ENCODE assay signal across 1 cellular context in the genomic region with DNA sequence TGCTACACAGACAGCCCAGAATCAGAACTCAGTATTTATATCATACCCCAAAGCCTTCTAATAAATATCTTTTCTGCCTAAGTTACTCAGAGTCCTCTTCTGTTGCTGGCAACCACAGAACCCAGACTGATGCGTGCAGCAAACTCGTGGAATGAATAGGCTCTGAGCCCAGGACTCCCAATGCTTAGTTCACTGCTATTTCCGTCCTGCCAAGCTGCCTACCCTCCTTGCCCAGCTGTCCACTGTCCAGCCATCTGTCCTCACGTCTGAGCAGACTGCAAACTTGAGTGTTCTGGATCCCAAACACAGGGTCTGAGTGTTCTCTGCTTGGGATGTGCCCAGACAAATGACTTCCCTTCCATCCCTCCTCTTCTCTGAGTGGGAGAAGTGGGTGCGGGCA.
TF ChIP-seq lines count a peak whose summit lies in the region.

No MANE protein-coding gene starts in this region.

TF ChIP-seq in GM23338, 12 proteins besides CTCF, POLR2A, EP300 and RAD21:
- TF ChIP-seq, protein P1, sequence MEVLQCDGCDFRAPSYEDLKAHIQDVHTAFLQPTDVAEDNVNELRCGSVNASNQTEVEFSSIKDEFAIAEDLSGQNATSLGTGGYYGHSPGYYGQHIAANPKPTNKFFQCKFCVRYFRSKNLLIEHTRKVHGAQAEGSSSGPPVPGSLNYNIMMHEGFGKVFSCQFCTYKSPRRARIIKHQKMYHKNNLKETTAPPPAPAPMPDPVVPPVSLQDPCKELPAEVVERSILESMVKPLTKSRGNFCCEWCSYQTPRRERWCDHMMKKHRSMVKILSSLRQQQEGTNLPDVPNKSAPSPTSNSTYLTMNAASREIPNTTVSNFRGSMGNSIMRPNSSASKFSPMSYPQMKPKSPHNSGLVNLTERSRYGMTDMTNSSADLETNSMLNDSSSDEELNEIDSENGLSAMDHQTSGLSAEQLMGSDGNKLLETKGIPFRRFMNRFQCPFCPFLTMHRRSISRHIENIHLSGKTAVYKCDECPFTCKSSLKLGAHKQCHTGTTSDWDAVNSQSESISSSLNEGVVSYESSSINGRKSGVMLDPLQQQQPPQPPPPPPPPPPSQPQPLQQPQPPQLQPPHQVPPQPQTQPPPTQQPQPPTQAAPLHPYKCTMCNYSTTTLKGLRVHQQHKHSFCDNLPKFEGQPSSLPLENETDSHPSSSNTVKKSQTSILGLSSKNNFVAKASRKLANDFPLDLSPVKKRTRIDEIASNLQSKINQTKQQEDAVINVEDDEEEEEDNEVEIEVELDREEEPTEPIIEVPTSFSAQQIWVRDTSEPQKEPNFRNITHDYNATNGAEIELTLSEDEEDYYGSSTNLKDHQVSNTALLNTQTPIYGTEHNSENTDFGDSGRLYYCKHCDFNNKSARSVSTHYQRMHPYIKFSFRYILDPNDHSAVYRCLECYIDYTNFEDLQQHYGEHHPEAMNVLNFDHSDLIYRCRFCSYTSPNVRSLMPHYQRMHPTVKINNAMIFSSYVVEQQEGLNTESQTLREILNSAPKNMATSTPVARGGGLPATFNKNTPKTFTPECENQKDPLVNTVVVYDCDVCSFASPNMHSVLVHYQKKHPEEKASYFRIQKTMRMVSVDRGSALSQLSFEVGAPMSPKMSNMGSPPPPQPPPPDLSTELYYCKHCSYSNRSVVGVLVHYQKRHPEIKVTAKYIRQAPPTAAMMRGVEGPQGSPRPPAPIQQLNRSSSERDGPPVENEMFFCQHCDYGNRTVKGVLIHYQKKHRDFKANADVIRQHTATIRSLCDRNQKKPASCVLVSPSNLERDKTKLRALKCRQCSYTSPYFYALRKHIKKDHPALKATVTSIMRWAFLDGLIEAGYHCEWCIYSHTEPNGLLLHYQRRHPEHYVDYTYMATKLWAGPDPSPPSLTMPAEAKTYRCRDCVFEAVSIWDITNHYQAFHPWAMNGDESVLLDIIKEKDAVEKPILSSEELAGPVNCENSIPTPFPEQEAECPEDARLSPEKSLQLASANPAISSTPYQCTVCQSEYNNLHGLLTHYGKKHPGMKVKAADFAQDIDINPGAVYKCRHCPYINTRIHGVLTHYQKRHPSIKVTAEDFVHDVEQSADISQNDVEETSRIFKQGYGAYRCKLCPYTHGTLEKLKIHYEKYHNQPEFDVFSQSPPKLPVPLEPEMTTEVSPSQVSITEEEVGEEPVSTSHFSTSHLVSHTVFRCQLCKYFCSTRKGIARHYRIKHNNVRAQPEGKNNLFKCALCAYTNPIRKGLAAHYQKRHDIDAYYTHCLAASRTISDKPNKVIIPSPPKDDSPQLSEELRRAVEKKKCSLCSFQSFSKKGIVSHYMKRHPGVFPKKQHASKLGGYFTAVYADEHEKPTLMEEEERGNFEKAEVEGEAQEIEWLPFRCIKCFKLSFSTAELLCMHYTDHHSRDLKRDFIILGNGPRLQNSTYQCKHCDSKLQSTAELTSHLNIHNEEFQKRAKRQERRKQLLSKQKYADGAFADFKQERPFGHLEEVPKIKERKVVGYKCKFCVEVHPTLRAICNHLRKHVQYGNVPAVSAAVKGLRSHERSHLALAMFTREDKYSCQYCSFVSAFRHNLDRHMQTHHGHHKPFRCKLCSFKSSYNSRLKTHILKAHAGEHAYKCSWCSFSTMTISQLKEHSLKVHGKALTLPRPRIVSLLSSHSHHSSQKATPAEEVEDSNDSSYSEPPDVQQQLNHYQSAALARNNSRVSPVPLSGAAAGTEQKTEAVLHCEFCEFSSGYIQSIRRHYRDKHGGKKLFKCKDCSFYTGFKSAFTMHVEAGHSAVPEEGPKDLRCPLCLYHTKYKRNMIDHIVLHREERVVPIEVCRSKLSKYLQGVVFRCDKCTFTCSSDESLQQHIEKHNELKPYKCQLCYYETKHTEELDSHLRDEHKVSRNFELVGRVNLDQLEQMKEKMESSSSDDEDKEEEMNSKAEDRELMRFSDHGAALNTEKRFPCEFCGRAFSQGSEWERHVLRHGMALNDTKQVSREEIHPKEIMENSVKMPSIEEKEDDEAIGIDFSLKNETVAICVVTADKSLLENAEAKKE (CRISPR knock-in tag; IDR thresholded peaks at IDR 0.05): no peak
- TF ChIP-seq POLR2AphosphoS5 (IDR thresholded peaks at IDR 0.05; ENCODE audit: low read depth) (no peak), JUNB (IDR thresholded peaks at IDR 0.05; ENCODE audit: unreplicated experiment) (no peak), STAT1 (IDR thresholded peaks at IDR 0.05; ENCODE audit: unreplicated experiment) (no peak), ZNF331 (CRISPR knock-in tag; IDR thresholded peaks at IDR 0.05; ENCODE audit: low read depth) (no peak), CREB1 (CRISPR knock-in tag; IDR thresholded peaks at IDR 0.05; ENCODE audit: low read depth) (no peak), ZNF114 (CRISPR knock-in tag; IDR thresholded peaks at IDR 0.05) (no peak)
- TF ChIP-seq, protein P2, sequence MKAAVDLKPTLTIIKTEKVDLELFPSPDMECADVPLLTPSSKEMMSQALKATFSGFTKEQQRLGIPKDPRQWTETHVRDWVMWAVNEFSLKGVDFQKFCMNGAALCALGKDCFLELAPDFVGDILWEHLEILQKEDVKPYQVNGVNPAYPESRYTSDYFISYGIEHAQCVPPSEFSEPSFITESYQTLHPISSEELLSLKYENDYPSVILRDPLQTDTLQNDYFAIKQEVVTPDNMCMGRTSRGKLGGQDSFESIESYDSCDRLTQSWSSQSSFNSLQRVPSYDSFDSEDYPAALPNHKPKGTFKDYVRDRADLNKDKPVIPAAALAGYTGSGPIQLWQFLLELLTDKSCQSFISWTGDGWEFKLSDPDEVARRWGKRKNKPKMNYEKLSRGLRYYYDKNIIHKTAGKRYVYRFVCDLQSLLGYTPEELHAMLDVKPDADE (IDR thresholded peaks at IDR 0.05): no peak
